In the genomic region with DNA sequence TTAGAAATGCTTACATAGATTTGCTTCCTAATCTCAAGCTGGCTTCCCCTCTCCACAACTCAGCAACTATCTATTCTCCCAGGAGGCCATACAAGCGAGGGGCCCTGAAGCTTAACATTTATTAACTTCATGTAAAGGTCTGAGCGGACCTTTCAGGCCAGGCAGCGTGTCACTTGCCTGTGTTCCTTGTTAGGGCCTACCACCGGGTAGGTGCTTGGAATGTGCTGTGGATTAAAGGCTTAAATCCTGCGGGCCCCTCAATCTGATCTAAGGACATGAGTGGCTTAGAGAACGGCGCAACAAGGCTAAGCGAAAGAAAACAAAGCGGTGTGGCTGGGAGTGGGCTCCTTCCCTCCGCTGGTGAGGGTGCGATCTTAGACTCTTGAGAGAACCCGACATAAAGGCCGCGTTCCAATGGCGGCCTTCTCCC, we compare ENCODE assay signal across 8 cellular contexts.
DNase-seq lines count a peak whose midpoint lies in the region; TF ChIP-seq lines count a peak whose summit lies in the region.

No MANE protein-coding gene starts in this region.

- H3K27me3 Mint-ChIP-seq in activated naive CD4-positive, alpha-beta T cell treated with anti-CD3 and anti-CD28 coated beads, Interleukin-2, amount 50 U/mL, for 24 hours, result no peaks in the 10 kb centered on the region

- peak overlapping the region; percentile 90 for H3K4me3 Mint-ChIP-seq in activated naive CD4-positive, alpha-beta T cell treated with anti-CD3 and anti-CD28 coated beads, Interleukin-2, amount 50 U/mL, for 24 hours

- H3K4me1 Mint-ChIP-seq in activated naive CD4-positive, alpha-beta T cell treated with anti-CD3 and anti-CD28 coated beads, Interleukin-2, amount 50 U/mL, for 24 hours, result peaks cover 60% of the 10 kb centered on the region

- TF ChIP-seq CTCF in WI38 (IDR thresholded peaks at IDR 0.05; ENCODE audit: low read depth, low read length) (no peak), retinal pigment epithelial cell (conservative IDR thresholded peaks at IDR 0.05; ENCODE audit: low read depth, low read length) (no peak)

- no peak for DNase-seq in activated naive CD4-positive, alpha-beta T cell treated with anti-CD3 and anti-CD28 coated beads, Interleukin-2, amount 50 U/mL, for 16 hours
- peak; percentile 9 for DNase-seq in germinal center (ENCODE audit: low spot score)
- DNase-seq in retinal pigment epithelial cell (ENCODE audit: low read depth), result peak; percentile 81
- DNase-seq in globus pallidus (ENCODE audit: low spot score), result no peak
- DNase-seq in DMS114 treated with DMSO at 0.1 percent for 48 hours (lab: John Stamatoyannopoulos, UW; ENCODE audit: unreplicated experiment), result no peak
- no peak for DNase-seq in GDM1 (lab: John Stamatoyannopoulos, UW)

- no peaks in the 10 kb centered on the region for H3K9me3 Mint-ChIP-seq in activated naive CD4-positive, alpha-beta T cell treated with anti-CD3 and anti-CD28 coated beads, Interleukin-2, amount 50 U/mL, for 24 hours

- H3K4me3 ChIP-seq in WI38 (ENCODE audit: low read depth, low read length) (peak overlapping the region; percentile 98), retinal pigment epithelial cell (ENCODE audit: low read length) (peak overlapping the region; percentile 97)

- peak overlapping the region; percentile 95 for H3K27ac Mint-ChIP-seq in activated naive CD4-positive, alpha-beta T cell treated with anti-CD3 and anti-CD28 coated beads, Interleukin-2, amount 50 U/mL, for 24 hours

- peaks cover 1% of the 10 kb centered on the region for H3K36me3 Mint-ChIP-seq in activated naive CD4-positive, alpha-beta T cell treated with anti-CD3 and anti-CD28 coated beads, Interleukin-2, amount 50 U/mL, for 24 hours

Comparison
In these comparisons a context has a peak if more than half of its experiments do, and no peak if none do; other contexts are left out.
1. DNase-seq: peak in germinal center (single experiment) and retinal pigment epithelial cell (single experiment); none in activated naive CD4-positive, alpha-beta T cell treated with anti-CD3 and anti-CD28 coated beads, Interleukin-2, amount 50 U/mL, for 16 hours (single experiment), globus pallidus (single experiment), DMS114 treated with DMSO at 0.1 percent for 48 hours (single experiment) and GDM1 (single experiment).